In the genomic region with DNA sequence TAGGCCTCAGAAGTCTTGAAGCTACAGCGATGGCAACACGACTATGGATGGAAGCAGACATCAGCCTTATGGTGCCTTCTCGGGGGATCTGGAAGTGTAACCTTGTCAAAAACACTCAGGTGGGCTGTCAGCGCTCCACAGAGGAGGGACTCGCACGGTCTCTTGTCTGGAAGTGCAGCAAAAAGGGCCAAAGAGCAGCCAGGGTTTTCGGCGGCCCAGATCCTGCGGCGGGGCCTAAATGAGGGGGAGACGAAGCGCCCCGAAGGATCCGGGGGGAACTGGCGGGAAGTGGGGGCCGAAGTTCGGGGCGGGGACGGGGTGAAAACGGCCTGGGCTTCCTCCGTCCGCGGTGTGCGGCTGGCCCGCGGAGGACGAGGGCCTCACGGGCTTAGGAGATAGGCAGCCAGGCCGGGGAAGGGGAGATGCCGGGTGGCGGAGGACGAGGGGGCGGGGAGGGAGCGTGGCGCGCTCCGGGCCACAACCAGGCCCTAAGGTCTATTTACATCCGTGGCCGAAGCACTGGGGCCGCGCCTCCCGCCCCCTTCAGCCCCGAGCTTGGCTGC, we compare ENCODE assay signal across 8 cellular contexts. TPM values are rescaled to one million over a fixed set of nuclear protein-coding genes. Genes with fewer than 3 reads are reported as not detected.
DNase-seq lines count a peak whose midpoint lies in the region; ATAC-seq, FAIRE-seq and TF ChIP-seq lines count a peak whose summit lies in the region.

No MANE protein-coding gene starts in this region.

- peak overlapping the region; percentile 83 to 90 for H3K27ac ChIP-seq in mucosa of rectum (ENCODE audit: low read depth in 2 of 2, low read length in 2 of 2)

- peak overlapping the region; percentile 81 to 87 for H3K9ac ChIP-seq in mucosa of rectum (ENCODE audit: low read depth in 1 of 2, low read length in 2 of 2)

- FAIRE-seq in bronchial epithelial cell (lab: Jason Lieb, UNC): no peak

- H3K27me3 ChIP-seq in bronchial epithelial cell (ENCODE audit: control insufficient read depth, insufficient read depth, low read length) (no peaks in the 10 kb centered on the region), mucosa of rectum (ENCODE audit: control insufficient read depth in 2 of 2, insufficient read depth in 2 of 2, low read length in 2 of 2) (no peaks in the 10 kb centered on the region)

- ATAC-seq in HG03571 (IDR thresholded peaks at IDR 0.05; ENCODE audit: unreplicated experiment): peak; percentile 24
- no peak for ATAC-seq in HG03175 (IDR thresholded peaks at IDR 0.05; ENCODE audit: unreplicated experiment)

- TF ChIP-seq CTCF in GM12865 (IDR thresholded peaks at IDR 0.05; ENCODE audit: insufficient read depth, low read depth, low read length, missing control alignments) (no peak), bronchial epithelial cell (IDR thresholded peaks at IDR 0.05; ENCODE audit: insufficient read depth, low read length, severe bottlenecking) (no peak)

- H3K36me3 ChIP-seq in bronchial epithelial cell (ENCODE audit: control insufficient read depth, insufficient read depth, low read length) (peaks cover 3% of the 10 kb centered on the region), mucosa of rectum (ENCODE audit: control insufficient read depth in 2 of 2, insufficient read depth in 2 of 2, low read length in 2 of 2) (peaks cover 0 to 19% of the 10 kb centered on the region in 2 donors)

- H3K4me3 ChIP-seq in GM12865 (ENCODE audit: low read depth, low read length): peak overlapping the region; percentile 81
- H3K4me3 ChIP-seq in bronchial epithelial cell (ENCODE audit: low read depth, low read length): peak overlapping the region; percentile 92
- peak overlapping the region; percentile 75 to 87 for H3K4me3 ChIP-seq in mucosa of rectum (ENCODE audit: low read length in 2 of 2)

- H3K4me1 ChIP-seq in mucosa of rectum (ENCODE audit: control insufficient read depth in 2 of 2, insufficient read depth in 2 of 2, low read length in 2 of 2): peaks cover 37 to 49% of the 10 kb centered on the region in 2 donors

- no peaks in the 10 kb centered on the region for H3K9me3 ChIP-seq in mucosa of rectum (ENCODE audit: control insufficient read depth in 2 of 2, low read length in 2 of 2)

- no peak for DNase-seq in GM12865 (ENCODE audit: low read depth)
- DNase-seq in bronchial epithelial cell (ENCODE audit: low read depth): no peak
- DNase-seq in pons (ENCODE audit: low spot score): no peak
- no peak for DNase-seq in NCI-H82 treated with DMSO at 0.1 percent for 48 hours (lab: John Stamatoyannopoulos, UW; ENCODE audit: unreplicated experiment)
- no peak for DNase-seq in globus pallidus (ENCODE audit: low spot score)

RNA-seq across cellular contexts. Expression of gene RANBP3, which starts 0.6 kb away (rescaled TPM):
- 25.0 and 27.9 TPM in 2 replicates for total RNA-seq in bronchial epithelial cell
